ENCODE assay signal across 17 cellular contexts in the genomic region with DNA sequence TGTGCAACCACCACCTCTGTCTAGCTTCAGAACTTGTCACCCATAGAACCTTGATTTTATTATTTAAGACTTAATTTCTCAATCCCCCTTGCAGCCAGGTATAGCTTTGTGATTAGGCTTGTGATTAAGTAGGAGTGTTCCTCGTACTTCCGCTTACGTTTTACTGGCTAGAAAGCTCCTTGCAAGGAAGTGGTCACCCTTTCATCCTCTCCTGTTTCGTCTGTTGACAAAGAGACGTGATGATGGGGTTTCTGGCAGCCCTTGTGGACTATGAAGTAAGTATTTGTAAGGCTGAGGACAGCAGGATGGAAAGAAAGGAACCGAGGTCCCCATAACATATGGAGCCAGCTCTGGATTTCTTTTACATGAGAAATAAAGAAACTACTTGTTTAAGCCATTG.
DNase-seq lines count a peak whose midpoint lies in the region; ATAC-seq, FAIRE-seq and TF ChIP-seq lines count a peak whose summit lies in the region.
"Had no signal": no experiment of that assay in that cellular context is flagged by ENCODE, and none has a peak within 500 bp of the region (broad histone marks: within the 10 kb centered on the region; RNA-seq: fewer than 3 reads in every experiment).

No MANE protein-coding gene starts in this region.

- peak overlapping the region; percentile 26 for H3K4me3 Mint-ChIP-seq in activated naive CD4-positive, alpha-beta T cell treated with anti-CD3 and anti-CD28 coated beads, Interleukin-2, amount 10 ng/mL, durations not matched to agents 7 days and 5 days
- H3K4me3 Mint-ChIP-seq: memory B cell had no signal

- H3K27ac ChIP-seq in Peyer's patch (peak overlapping the region in 2 of 4 donors; percentile 9 to 10), spleen (peak overlapping the region in 7 of 8 donors; percentile 9 to 77 (median 55))
- H3K27ac ChIP-seq: dorsolateral prefrontal cortex had no signal

- peaks cover 4% of the 10 kb centered on the region for H3K36me3 Mint-ChIP-seq in activated naive CD4-positive, alpha-beta T cell treated with anti-CD3 and anti-CD28 coated beads, Interleukin-2, amount 10 ng/mL, durations not matched to agents 7 days and 5 days
- peaks cover 0 to 6% of the 10 kb centered on the region in 2 donors for H3K36me3 Mint-ChIP-seq in activated naive CD4-positive, alpha-beta T cell treated with anti-CD3 and anti-CD28 coated beads, Interleukin-2, amount 50 U/mL, for 72 hours
- H3K36me3 Mint-ChIP-seq: memory B cell had no signal

- H3K4me1 ChIP-seq in Peyer's patch = peaks cover 0 to 13% (median 0%) of the 10 kb centered on the region in 4 donors
- H3K4me1 ChIP-seq in spleen = peaks cover 0 to 20% (median 2%) of the 10 kb centered on the region in 6 donors

- intact Hi-C loops in spleen (cut with DNase I; ENCODE audit: low total_unique reads) = no loop called here

- H3K27ac Mint-ChIP-seq in activated naive CD4-positive, alpha-beta T cell treated with anti-CD3 and anti-CD28 coated beads, Interleukin-2, amount 10 ng/mL, durations not matched to agents 7 days and 5 days = peak overlapping the region; percentile 92
- peak overlapping the region; percentile 62 to 80 for H3K27ac Mint-ChIP-seq in activated naive CD4-positive, alpha-beta T cell treated with anti-CD3 and anti-CD28 coated beads, Interleukin-2, amount 50 U/mL, for 72 hours
- H3K27ac Mint-ChIP-seq: memory B cell had no signal

- H3K36me3 ChIP-seq in Peyer's patch (no peaks in the 10 kb centered on the region), spleen (no peaks in the 10 kb centered on the region)

- no peaks in the 10 kb centered on the region for H3K9me3 ChIP-seq in Peyer's patch
- H3K9me3 ChIP-seq in spleen = peaks cover 0 to 3% (median 0%) of the 10 kb centered on the region in 8 donors
- H3K9me3 ChIP-seq: SK-N-SH had no signal

- ATAC-seq in activated naive CD4-positive, alpha-beta T cell treated with anti-CD3 and anti-CD28 coated beads, Interleukin-2, amount 50 U/mL, for 72 hours = peak; percentile 71 to 82
- ATAC-seq in HG03520 (IDR thresholded peaks at IDR 0.05; ENCODE audit: unreplicated experiment) = no peak

- peak; percentile 63 for DNase-seq in activated naive CD4-positive, alpha-beta T cell treated with anti-CD3 and anti-CD28 coated beads, Interleukin-2, amount 10 ng/mL, durations not matched to agents 7 days and 5 days
- no peak for DNase-seq in activated naive CD4-positive, alpha-beta T cell treated with Interleukin-2 at 50 U/mL for 16 hours
- DNase-seq in Peyer's patch = peak in 2 of 3 donors; percentile 21 to 53
- DNase-seq in activated naive CD4-positive, alpha-beta T cell treated with anti-CD3 and anti-CD28 coated beads, Interleukin-2, amount 50 U/mL, for 72 hours (ENCODE audit: low spot score in 2 of 2) = peak in 1 of 2 donors; percentile 23
- no peak for DNase-seq in spleen
- no peak for DNase-seq in GM19239 (ENCODE audit: insufficient read length, low spot score)
- DNase-seq in superior temporal gyrus (ENCODE audit: extremely low spot score) = no peak
- DNase-seq: DMS79 treated with DMSO at 0.1 percent for 48 hours, dorsolateral prefrontal cortex, NCI-H1048, NCI-H2171 treated with DMSO at 0.1 percent for 48 hours, occipital lobe, SK-N-SH had no signal

- WGBS in spleen, 5 donors = 34 to 71% (median 59%) methylated on average over 6 of the region's 6 CpGs

- no peak for TF ChIP-seq CTCF in Peyer's patch (IDR thresholded peaks at IDR 0.05)
- TF ChIP-seq CTCF in spleen (IDR thresholded peaks at IDR 0.05 in 8 of 11, conservative IDR thresholded peaks at IDR 0.05 in 3 of 11) = no peak

- peaks cover 8% of the 10 kb centered on the region for H3K27me3 Mint-ChIP-seq in activated naive CD4-positive, alpha-beta T cell treated with anti-CD3 and anti-CD28 coated beads, Interleukin-2, amount 10 ng/mL, durations not matched to agents 7 days and 5 days

- no peaks in the 10 kb centered on the region for H3K27me3 ChIP-seq in Peyer's patch
- peaks cover 0 to 4% (median 0%) of the 10 kb centered on the region in 7 donors for H3K27me3 ChIP-seq in spleen (replicated peaks in 1 of 7)
- H3K27me3 ChIP-seq: dorsolateral prefrontal cortex had no signal

- H3K9me3 Mint-ChIP-seq in activated naive CD4-positive, alpha-beta T cell treated with anti-CD3 and anti-CD28 coated beads, Interleukin-2, amount 10 ng/mL, durations not matched to agents 7 days and 5 days = peaks cover 3% of the 10 kb centered on the region
- peaks cover 0 to 5% of the 10 kb centered on the region in 2 donors for H3K9me3 Mint-ChIP-seq in activated naive CD4-positive, alpha-beta T cell treated with anti-CD3 and anti-CD28 coated beads, Interleukin-2, amount 50 U/mL, for 72 hours
- H3K9me3 Mint-ChIP-seq: memory B cell had no signal

- no peak for TF ChIP-seq POLR2A in Peyer's patch (IDR thresholded peaks at IDR 0.05)
- TF ChIP-seq POLR2A in spleen (IDR thresholded peaks at IDR 0.05) = no peak

- peaks cover 67% of the 10 kb centered on the region for H3K4me1 Mint-ChIP-seq in activated naive CD4-positive, alpha-beta T cell treated with anti-CD3 and anti-CD28 coated beads, Interleukin-2, amount 10 ng/mL, durations not matched to agents 7 days and 5 days

- CTCF ChIA-PET in activated naive CD4-positive, alpha-beta T cell treated with anti-CD3 and anti-CD28 coated beads, Interleukin-2, amount 10 ng/mL, durations not matched to agents 7 days and 5 days (lab: Charles Lee) = interaction anchor here (1.6 to 2.4 kb wide), 2 partner anchors 9 to 41 kb away, joined by 3 to 6 read pairs; no protein-coding TSS in a partner anchor

- FAIRE-seq in GM19239 (lab: Jason Lieb, UNC) = no peak
- FAIRE-seq: astrocyte had no signal

- no peak overlapping the region for H3K4me3 ChIP-seq in Peyer's patch
- no peak overlapping the region for H3K4me3 ChIP-seq in spleen
- H3K4me3 ChIP-seq: dorsolateral prefrontal cortex, skin epidermis had no signal

Comparison
In these comparisons a context has a peak if more than half of its experiments do, and no peak if none do; other contexts are left out.
1. DNase-seq: peak in activated naive CD4-positive, alpha-beta T cell treated with anti-CD3 and anti-CD28 coated beads, Interleukin-2, amount 10 ng/mL, durations not matched to agents 7 days and 5 days (single experiment) and Peyer's patch (2 of 3); none in activated naive CD4-positive, alpha-beta T cell treated with Interleukin-2 at 50 U/mL for 16 hours (single experiment), spleen (single experiment), GM19239 (single experiment) and superior temporal gyrus (single experiment).